13 cellular contexts compared by ENCODE assay signal in the genomic region with DNA sequence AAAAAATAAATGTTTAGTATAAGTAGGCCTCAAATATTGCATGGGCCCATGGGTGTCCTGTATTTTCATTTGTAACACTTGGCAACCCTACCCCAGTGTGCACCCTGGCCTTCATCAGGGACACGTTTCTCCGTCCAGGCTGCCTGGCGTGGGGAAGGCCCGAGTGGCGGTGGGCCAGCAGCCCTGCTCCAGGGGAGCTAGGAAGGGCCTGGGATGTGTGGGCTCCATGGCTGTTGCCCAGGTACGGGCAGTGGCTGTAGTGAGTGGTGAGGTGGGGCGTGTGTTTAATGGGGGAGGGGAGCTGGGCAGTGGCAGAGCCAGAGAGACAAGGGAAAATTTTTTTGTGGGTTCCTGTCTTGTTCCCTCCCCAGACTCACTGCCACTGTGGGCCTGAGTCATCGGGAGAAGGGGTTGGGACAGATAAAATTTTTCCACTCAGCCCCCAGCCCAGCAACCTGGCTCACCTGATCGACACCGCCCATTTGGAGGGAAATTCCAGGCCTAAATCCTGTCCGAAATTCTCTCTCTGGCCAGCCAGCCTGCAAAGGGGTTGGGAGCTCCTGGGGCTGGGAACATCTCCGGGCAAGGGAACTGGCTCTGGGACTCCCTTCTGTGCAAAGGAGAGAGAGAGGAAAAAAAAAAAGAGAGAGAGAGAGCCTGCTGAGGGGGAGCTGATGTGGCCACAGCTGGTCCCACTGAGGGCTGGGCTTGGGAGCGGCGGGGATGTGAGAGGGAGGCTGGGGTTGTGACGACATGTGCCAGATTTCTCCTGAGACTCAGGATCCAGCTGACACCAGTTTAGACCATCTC. TPM values are rescaled to one million over a fixed set of nuclear protein-coding genes. Genes with fewer than 3 reads are reported as not detected.
DNase-seq lines count a peak whose midpoint lies in the region; ATAC-seq lines count a peak whose summit lies in the region.
"Had no signal": no experiment of that assay in that cellular context is flagged by ENCODE, and none has a peak within 500 bp of the region (broad histone marks: within the 10 kb centered on the region; RNA-seq: fewer than 3 reads in every experiment).

No MANE protein-coding gene starts in this region.

- peak overlapping the region; percentile 54 for H3K27ac Mint-ChIP-seq in activated T-helper 17 cell treated with anti-CD3 and anti-CD28 coated beads, Interleukin-2, amount 50 U/mL, for 72 hours
- H3K27ac Mint-ChIP-seq: stimulated activated memory B cell treated with anti-CD40 and anti-IgM and Interleukin-4, amounts not matched to agents 10 μg/mL and 1 μg/mL and 100 μg/mL, for 72 hours had no signal

- ATAC-seq in activated T-helper 17 cell treated with anti-CD3 and anti-CD28 coated beads, Interleukin-2, amount 50 U/mL, for 72 hours (replicated peaks), result no peak
- peak; percentile 94 for ATAC-seq in left ventricle myocardium superior
- peak; percentile 59 for ATAC-seq in sciatic nerve
- ATAC-seq in GM18502 (IDR thresholded peaks at IDR 0.05; ENCODE audit: poor library complexity, unreplicated experiment), result no peak
- ATAC-seq: naive thymus-derived CD8-positive, alpha-beta T cell; stimulated activated memory B cell treated with anti-CD40 and anti-IgM and Interleukin-4, amounts not matched to agents 10 μg/mL and 1 μg/mL and 100 μg/mL, for 72 hours had no signal

- DNase-seq in LHCN-M2 (ENCODE audit: low read depth), result peak; percentile 19
- DNase-seq in left ventricle myocardium superior, result peak; percentile 82
- DNase-seq in sciatic nerve (ENCODE audit: low spot score), result peak; percentile 61
- DNase-seq in SW480 (ENCODE audit: low spot score), result no peak
- DNase-seq in EL, result no peak
- DNase-seq: DMS153; KBM-7; naive thymus-derived CD8-positive, alpha-beta T cell; NCI-H2107; stimulated activated CD4-positive, alpha-beta T cell treated with anti-CD3 and anti-CD28 coated beads, Interleukin-15, amount 100 ng/mL, for 24 hours had no signal

- intact Hi-C loops in left ventricle myocardium superior (cut with micrococcal nuclease), result no loop called here
- intact Hi-C loops in sciatic nerve (cut with DNase I), result no loop called here

- no peak overlapping the region for H3K4me3 Mint-ChIP-seq in activated T-helper 17 cell treated with anti-CD3 and anti-CD28 coated beads, Interleukin-2, amount 50 U/mL, for 72 hours
- H3K4me3 Mint-ChIP-seq: naive thymus-derived CD8-positive, alpha-beta T cell; stimulated activated memory B cell treated with anti-CD40 and anti-IgM and Interleukin-4, amounts not matched to agents 10 μg/mL and 1 μg/mL and 100 μg/mL, for 72 hours had no signal

- peaks cover 11% of the 10 kb centered on the region for H3K4me1 Mint-ChIP-seq in activated T-helper 17 cell treated with anti-CD3 and anti-CD28 coated beads, Interleukin-2, amount 50 U/mL, for 72 hours

- H3K27me3 Mint-ChIP-seq in activated T-helper 17 cell treated with anti-CD3 and anti-CD28 coated beads, Interleukin-2, amount 50 U/mL, for 72 hours, result no peaks in the 10 kb centered on the region
- H3K27me3 Mint-ChIP-seq: stimulated activated memory B cell treated with anti-CD40 and anti-IgM and Interleukin-4, amounts not matched to agents 10 μg/mL and 1 μg/mL and 100 μg/mL, for 72 hours had no signal

- no peaks in the 10 kb centered on the region for H3K36me3 Mint-ChIP-seq in activated T-helper 17 cell treated with anti-CD3 and anti-CD28 coated beads, Interleukin-2, amount 50 U/mL, for 72 hours (ENCODE audit: low read depth)
- H3K36me3 Mint-ChIP-seq: naive thymus-derived CD8-positive, alpha-beta T cell; stimulated activated memory B cell treated with anti-CD40 and anti-IgM and Interleukin-4, amounts not matched to agents 10 μg/mL and 1 μg/mL and 100 μg/mL, for 72 hours had no signal

- H3K9me3 Mint-ChIP-seq in activated T-helper 17 cell treated with anti-CD3 and anti-CD28 coated beads, Interleukin-2, amount 50 U/mL, for 72 hours, result peaks cover 3% of the 10 kb centered on the region
- H3K9me3 Mint-ChIP-seq: stimulated activated memory B cell treated with anti-CD40 and anti-IgM and Interleukin-4, amounts not matched to agents 10 μg/mL and 1 μg/mL and 100 μg/mL, for 72 hours had no signal

RNA-seq across cellular contexts. Expression of a gene that starts 32.5 kb away (rescaled TPM):
- 323 and 326 TPM in 2 replicates for total RNA-seq in LHCN-M2 (2014; rRNA removed)
- polyA plus RNA-seq in LHCN-M2 (2012), result 63.4 TPM
- 100 to 1,000 TPM in 1 of 2 donors, 10 to 100 TPM in 1; 48.7 to 142 TPM for total RNA-seq in activated T-helper 17 cell treated with anti-CD3 and anti-CD28 coated beads, Interleukin-2, amount 50 U/mL, for 72 hours
- total RNA-seq in left ventricle myocardium superior, result 261 TPM
- total RNA-seq in sciatic nerve, result 155 TPM
- polyA plus RNA-seq: naive thymus-derived CD8-positive, alpha-beta T cell had no signal

RNA-seq across cellular contexts. Expression of a gene that starts 49.9 kb away (rescaled TPM):
- total RNA-seq in LHCN-M2 (2014; rRNA removed) (36.3 and 37.1 TPM in 2 replicates), left ventricle myocardium superior (46.0 TPM), sciatic nerve (29.7 TPM)
- 56.7 TPM for polyA plus RNA-seq in LHCN-M2 (2012)
- total RNA-seq in activated T-helper 17 cell treated with anti-CD3 and anti-CD28 coated beads, Interleukin-2, amount 50 U/mL, for 72 hours, result 10 to 100 TPM; 31.2 to 46.7 TPM

Comparison
In these comparisons a context has a peak if more than half of its experiments do, and no peak if none do; other contexts are left out.
1. DNase-seq: peak in LHCN-M2 (single experiment), left ventricle myocardium superior (single experiment) and sciatic nerve (single experiment); none in SW480 (single experiment) and EL (single experiment).
2. ATAC-seq: peak in left ventricle myocardium superior (single experiment) and sciatic nerve (single experiment); none in activated T-helper 17 cell treated with anti-CD3 and anti-CD28 coated beads, Interleukin-2, amount 50 U/mL, for 72 hours (single experiment) and GM18502 (single experiment).